Comparison of ENCODE assay signal across 10 cellular contexts in genomic region chr2:234949762-234950434, GRCh38. TPM values are rescaled to one million over a fixed set of nuclear protein-coding genes. Genes with fewer than 3 reads are reported as not detected.
DNase-seq lines count a peak whose midpoint lies in the region; ATAC-seq and TF ChIP-seq lines count a peak whose summit lies in the region.
"Had no signal": no experiment of that assay in that cellular context is flagged by ENCODE, and none has a peak within 500 bp of the region (broad histone marks: within the 10 kb centered on the region; RNA-seq: fewer than 3 reads in every experiment).

No MANE protein-coding gene starts in this region.

- 26 to 39% methylated on average over 6 of the region's 6 CpGs for WGBS in thyroid gland, 2 donors

- H3K27ac ChIP-seq in angular gyrus (ENCODE audit: low read depth, low read length) (peak overlapping the region; percentile 67), thyroid gland (peak overlapping the region; percentile 70 to 91 (median 71))

- no peaks in the 10 kb centered on the region for H3K36me3 Mint-ChIP-seq in activated CD4-positive, alpha-beta T cell treated with anti-CD3 and anti-CD28 coated beads, Interleukin-2, amount 10 ng/mL, durations not matched to agents 24 days and 14 days (ENCODE audit: low read depth)

- intact Hi-C loops in activated CD4-positive, alpha-beta T cell treated with anti-CD3 and anti-CD28 coated beads, Interleukin-2, amount 10 ng/mL, durations not matched to agents 24 days and 14 days (cut with micrococcal nuclease): no loop called here
- intact Hi-C loops in thyroid gland (cut with DNase I) (loop anchor here (5.0 kb wide), 1 partner anchor 32 kb away; no protein-coding TSS in a partner anchor), Right ventricle myocardium inferior (cut with DNase I) (loop anchor here (5.0 kb wide), 2 partner anchors 68 to 268 kb away; no protein-coding TSS in a partner anchor)

- H3K4me3 ChIP-seq in iPS-15b (ENCODE audit: low read depth, low read length) (peak overlapping the region; percentile 66), thyroid gland (replicated peaks in 1 of 3) (no peak overlapping the region)

- no peak for TF ChIP-seq CTCF in thyroid gland (IDR thresholded peaks at IDR 0.05)

- H3K36me3 ChIP-seq in iPS-15b (ENCODE audit: control insufficient read depth, insufficient read depth, low read length) (no peaks in the 10 kb centered on the region), thyroid gland (no peaks in the 10 kb centered on the region)
- H3K36me3 ChIP-seq: BE2C had no signal

- H3K27me3 ChIP-seq in iPS-15b (ENCODE audit: control insufficient read depth, insufficient read depth, low read length) (peaks cover 30% of the 10 kb centered on the region), thyroid gland (no peaks in the 10 kb centered on the region)
- H3K27me3 ChIP-seq: BE2C had no signal

- no peaks in the 10 kb centered on the region for H3K9me3 ChIP-seq in iPS-15b (ENCODE audit: control insufficient read depth, insufficient read depth, low read length)
- H3K9me3 ChIP-seq in thyroid gland: no peaks in the 10 kb centered on the region
- H3K9me3 ChIP-seq: BE2C had no signal

- no peak overlapping the region for H3K27ac Mint-ChIP-seq in activated CD4-positive, alpha-beta T cell treated with anti-CD3 and anti-CD28 coated beads, Interleukin-2, amount 10 ng/mL, durations not matched to agents 24 days and 14 days

- peaks cover 3% of the 10 kb centered on the region for H3K4me1 Mint-ChIP-seq in activated CD4-positive, alpha-beta T cell treated with anti-CD3 and anti-CD28 coated beads, Interleukin-2, amount 10 ng/mL, durations not matched to agents 24 days and 14 days

- peaks cover 67% of the 10 kb centered on the region for H3K27me3 Mint-ChIP-seq in activated CD4-positive, alpha-beta T cell treated with anti-CD3 and anti-CD28 coated beads, Interleukin-2, amount 10 ng/mL, durations not matched to agents 24 days and 14 days

- H3K4me1 ChIP-seq in iPS-15b (ENCODE audit: control insufficient read depth, insufficient read depth, low read length) (peaks cover 19% of the 10 kb centered on the region), thyroid gland (peaks cover 24 to 36% of the 10 kb centered on the region in 2 donors)

- TF ChIP-seq POLR2A in thyroid gland (IDR thresholded peaks at IDR 0.05): peak in 1 of 2 donors; percentile 67

- peak overlapping the region; percentile 36 for H3K4me3 Mint-ChIP-seq in activated CD4-positive, alpha-beta T cell treated with anti-CD3 and anti-CD28 coated beads, Interleukin-2, amount 10 ng/mL, durations not matched to agents 24 days and 14 days

- ATAC-seq in Right ventricle myocardium inferior: no peak

- H3K9ac ChIP-seq in iPS-15b (ENCODE audit: low read depth, low read length): no peak overlapping the region

- no peak for DNase-seq in activated CD4-positive, alpha-beta T cell treated with anti-CD3 and anti-CD28 coated beads, Interleukin-2, amount 10 ng/mL, durations not matched to agents 24 days and 14 days
- no peak for DNase-seq in activated CD4-positive, alpha-beta T cell treated with anti-CD3 and anti-CD28 coated beads, Interleukin-2, amount 50 U/mL, for 48 hours
- peak; percentile 30 to 39 for DNase-seq in thyroid gland
- DNase-seq in Right ventricle myocardium inferior (ENCODE audit: missing footprints): no peak
- DNase-seq in activated gamma-delta T cell treated with Interleukin-2 at 50 U/mL for 16 hours: no peak
- DNase-seq in activated CD4-positive, CD25-positive, alpha-beta regulatory T cell (lab: John Stamatoyannopoulos, UW): no peak
- DNase-seq: BE2C, NCI-H1694 had no signal

- H3K9me3 Mint-ChIP-seq in activated CD4-positive, alpha-beta T cell treated with anti-CD3 and anti-CD28 coated beads, Interleukin-2, amount 10 ng/mL, durations not matched to agents 24 days and 14 days: no peaks in the 10 kb centered on the region

RNA-seq across cellular contexts. Expression of gene SH3BP4, which starts 1.9 kb away (rescaled TPM):
- total RNA-seq in activated CD4-positive, alpha-beta T cell treated with anti-CD3 and anti-CD28 coated beads, Interleukin-2, amount 10 ng/mL, durations not matched to agents 24 days and 14 days: 0.07 and 0.28 TPM in 2 replicates
- total RNA-seq in thyroid gland: 10 to 100 TPM; 36.9 to 64.6 (median 47.9) TPM
- 9.3 TPM for total RNA-seq in Right ventricle myocardium inferior

Comparison
In these comparisons a context has a peak if more than half of its experiments do, and no peak if none do; other contexts are left out.
1. DNase-seq: peak in thyroid gland (2 of 2); none in activated CD4-positive, alpha-beta T cell treated with anti-CD3 and anti-CD28 coated beads, Interleukin-2, amount 10 ng/mL, durations not matched to agents 24 days and 14 days (single experiment), activated CD4-positive, alpha-beta T cell treated with anti-CD3 and anti-CD28 coated beads, Interleukin-2, amount 50 U/mL, for 48 hours (0 of 2), Right ventricle myocardium inferior (single experiment), activated gamma-delta T cell treated with Interleukin-2 at 50 U/mL for 16 hours (single experiment) and activated CD4-positive, CD25-positive, alpha-beta regulatory T cell (0 of 4).